ENCODE assay signal across 8 cellular contexts in the genomic region with DNA sequence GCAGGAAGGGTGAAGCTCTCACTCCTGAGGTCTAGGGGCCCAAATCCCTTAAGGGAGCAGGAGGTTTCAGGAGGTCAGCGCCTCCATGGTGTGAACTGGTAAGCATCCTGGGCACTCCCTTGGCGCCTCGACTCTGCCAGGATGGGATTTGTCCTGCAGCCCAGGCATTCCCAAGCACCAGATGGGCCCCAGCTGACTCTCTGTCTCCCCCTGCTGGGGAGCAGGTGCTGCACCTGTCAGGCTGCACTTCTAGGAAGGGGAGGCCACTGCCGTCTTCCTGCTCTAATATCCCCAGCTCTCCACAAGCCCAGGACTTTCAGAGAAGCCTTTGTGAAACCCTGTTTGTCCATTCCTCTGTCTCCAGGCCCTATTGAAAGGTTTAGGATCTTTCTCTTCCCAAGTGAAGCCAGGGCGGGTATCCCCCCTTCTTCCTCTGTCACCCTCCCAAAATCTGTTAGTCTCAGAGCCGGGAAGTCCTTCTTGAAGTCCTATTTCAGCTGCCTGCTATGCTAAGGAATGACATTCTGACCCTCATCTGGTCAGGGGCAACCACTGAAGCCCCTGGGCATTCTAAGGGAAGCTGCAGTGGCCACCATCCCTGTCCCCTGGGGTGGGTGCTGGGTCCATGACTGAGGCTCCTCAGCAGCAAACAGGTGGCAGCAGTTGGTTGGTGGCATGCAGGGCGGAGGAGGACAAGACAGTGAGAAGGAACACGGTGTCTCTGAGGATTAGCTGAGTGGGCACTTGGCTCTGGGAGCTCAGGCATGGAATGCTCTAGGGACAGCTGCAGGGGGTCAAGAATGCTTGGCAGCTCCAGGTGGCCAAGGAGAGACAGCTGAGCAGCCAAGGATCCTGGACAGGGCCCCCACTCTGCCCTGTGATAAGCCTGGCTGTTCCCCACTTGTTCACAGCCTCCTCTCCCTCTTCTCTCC. TPM values are rescaled to one million over a fixed set of nuclear protein-coding genes. Genes with fewer than 3 reads are reported as not detected.
DNase-seq lines count a peak whose midpoint lies in the region; ATAC-seq, FAIRE-seq and TF ChIP-seq lines count a peak whose summit lies in the region.

No MANE protein-coding gene starts in this region.

- H3K27me3 ChIP-seq in bronchial epithelial cell (ENCODE audit: control insufficient read depth, insufficient read depth, low read length) = peaks cover 6% of the 10 kb centered on the region
- peaks cover 4% of the 10 kb centered on the region for H3K27me3 ChIP-seq in keratinocyte (ENCODE audit: control insufficient read depth, extremely low read depth, insufficient read depth, low read length)

- H3K27ac ChIP-seq in keratinocyte (ENCODE audit: control insufficient read depth, insufficient read depth, low read length) = no peak overlapping the region

- H3K9me3 ChIP-seq in keratinocyte (ENCODE audit: control insufficient read depth, low read depth, low read length) = no peaks in the 10 kb centered on the region

- dilution Hi-C loops in keratinocyte (cut with MboI; ENCODE audit: extremely low pct_ligation_motif_present, low sequenced_read_pairs) = no loop called here

- DNase-seq in NCI-H1417 (lab: John Stamatoyannopoulos, UW) (peak; percentile 12 to 74 (median 40)), NCI-H1417 treated with DMSO at 0.1 percent for 48 hours (lab: John Stamatoyannopoulos, UW) (no peak), T-helper 1 cell (peak in 3 of 5 donors; percentile 16 to 28 (median 23)), bronchial epithelial cell (ENCODE audit: low read depth) (peak; percentile 38), keratinocyte (ENCODE audit: low read depth, low spot score) (no peak)
- DNase-seq in stimulated activated CD4-positive, alpha-beta T cell treated with anti-CD3 and anti-CD28 coated beads, TNF-alpha, amount 100 ng/mL, for 24 hours (ENCODE audit: low read depth in 3 of 3) = peak; percentile 6 to 48 (median 14)

- no peak overlapping the region for H2AFZ ChIP-seq in keratinocyte (ENCODE audit: control insufficient read depth, low read length)

- H3K36me3 ChIP-seq in bronchial epithelial cell (ENCODE audit: control insufficient read depth, insufficient read depth, low read length) = no peaks in the 10 kb centered on the region
- H3K36me3 ChIP-seq in keratinocyte (ENCODE audit: control insufficient read depth in 2 of 2, extremely low read depth in 1 of 2, insufficient read depth in 2 of 2, low read length in 2 of 2) = no peaks in the 10 kb centered on the region

- no peak overlapping the region for H3K4me3 ChIP-seq in bronchial epithelial cell (ENCODE audit: low read depth, low read length)
- no peak overlapping the region for H3K4me3 ChIP-seq in keratinocyte (ENCODE audit: control insufficient read depth in 2 of 3, extremely low read depth in 1 of 3, insufficient read depth in 2 of 3, low read depth in 1 of 3, low read length in 3 of 3)

- FAIRE-seq in bronchial epithelial cell (lab: Jason Lieb, UNC) = no peak
- FAIRE-seq in keratinocyte (lab: Jason Lieb, UNC) = no peak

- H3K9ac ChIP-seq in keratinocyte (ENCODE audit: control insufficient read depth, extremely low read depth, insufficient read depth, low read length) = no peak overlapping the region

- no peak for ATAC-seq in HG02852 (IDR thresholded peaks at IDR 0.05; ENCODE audit: unreplicated experiment)

- H3K4me2 ChIP-seq in keratinocyte (ENCODE audit: control insufficient read depth, extremely low read depth, insufficient read depth, low read depth, low read length) = no peak overlapping the region

- no peaks in the 10 kb centered on the region for H3K79me2 ChIP-seq in keratinocyte (ENCODE audit: control insufficient read depth, insufficient read depth, low read length)

- H3K4me1 ChIP-seq in keratinocyte (ENCODE audit: control insufficient read depth, extremely low read depth, insufficient read depth, low read length) = no peaks in the 10 kb centered on the region

- no peaks in the 10 kb centered on the region for H3K9me1 ChIP-seq in keratinocyte (ENCODE audit: control insufficient read depth, extremely low read depth, insufficient read depth, low read length)

- no peaks in the 10 kb centered on the region for H4K20me1 ChIP-seq in keratinocyte (ENCODE audit: control insufficient read depth, extremely low read depth, insufficient read depth, low read length)

- TF ChIP-seq CTCF in LNCAP (IDR thresholded peaks at IDR 0.05) (peak; percentile 98), bronchial epithelial cell (IDR thresholded peaks at IDR 0.05; ENCODE audit: insufficient read depth, low read length, severe bottlenecking) (peak; percentile 99), keratinocyte (optimal IDR thresholded peaks at IDR 0.05 in 1 of 3, IDR thresholded peaks at IDR 0.05 in 1 of 3, conservative IDR thresholded peaks at IDR 0.05 in 1 of 3; ENCODE audit: extremely low read depth in 1 of 3, insufficient read depth in 2 of 3, low read length in 3 of 3) (peak; percentile 89 to 100 (median 96))

RNA-seq across cellular contexts. Expression of a gene that starts 3.2 kb away (rescaled TPM):
- not detected in 2 replicates for total RNA-seq in bronchial epithelial cell
- polyA plus RNA-seq in keratinocyte = not detected in 3 replicates
- polyA plus RNA-seq in keratinocyte (2011; ENCODE audit: low read depth) = not detected
- polyA plus RNA-seq in keratinocyte (2011; cell fraction: cytosol; rRNA removed) = not detected in 2 replicates
- not detected in 2 replicates for polyA plus RNA-seq in keratinocyte (2011; cell fraction: nucleus; rRNA removed)
- polyA plus RNA-seq in keratinocyte (2012; ENCODE audit: low replicate concordance) = 0.06 TPM in 1 of 2 replicates, not detected in the other
- 0.85 TPM in 1 of 3 replicates, not detected in the others for polyA minus RNA-seq in keratinocyte
- polyA minus RNA-seq in keratinocyte (2011; cell fraction: cytosol; rRNA and poly(A)+ RNA removed) = not detected
- polyA minus RNA-seq in keratinocyte (2011; cell fraction: nucleus; rRNA and poly(A)+ RNA removed) = not detected in 2 replicates

RNA-seq across cellular contexts. Expression of a gene that starts 14.1 kb away (rescaled TPM):
- 0.79 and 1.7 TPM in 2 replicates for total RNA-seq in bronchial epithelial cell
- 0.11 to 1.2 TPM (median 0.20 TPM) in 3 replicates for polyA plus RNA-seq in keratinocyte
- polyA plus RNA-seq in keratinocyte (2011; ENCODE audit: low read depth) = 0.52 TPM
- polyA plus RNA-seq in keratinocyte (2011; cell fraction: cytosol; rRNA removed) = 0.29 and 0.34 TPM in 2 replicates
- 2.7 and 4.2 TPM in 2 replicates for polyA plus RNA-seq in keratinocyte (2011; cell fraction: nucleus; rRNA removed)
- 3.2 TPM in 1 of 2 replicates, not detected in the other for polyA plus RNA-seq in keratinocyte (2012; ENCODE audit: low replicate concordance)
- polyA minus RNA-seq in keratinocyte = 1.5 TPM in 1 of 3 replicates, not detected in the others
- polyA minus RNA-seq in keratinocyte (2011; cell fraction: cytosol; rRNA and poly(A)+ RNA removed) = not detected
- 1.4 and 1.7 TPM in 2 replicates for polyA minus RNA-seq in keratinocyte (2011; cell fraction: nucleus; rRNA and poly(A)+ RNA removed)

RNA-seq across cellular contexts. Expression of a gene that starts 44.9 kb away (rescaled TPM):
- total RNA-seq in bronchial epithelial cell = under 0.01 TPM in 1 of 2 replicates, not detected in the other
- 0.07 to 0.10 TPM (median 0.09 TPM) in 3 replicates for polyA plus RNA-seq in keratinocyte
- 0.31 TPM for polyA plus RNA-seq in keratinocyte (2011; ENCODE audit: low read depth)
- 0.06 TPM in 1 of 2 replicates, not detected in the other for polyA plus RNA-seq in keratinocyte (2011; cell fraction: cytosol; rRNA removed)
- 0.11 and 0.17 TPM in 2 replicates for polyA plus RNA-seq in keratinocyte (2011; cell fraction: nucleus; rRNA removed)
- polyA plus RNA-seq in keratinocyte (2012; ENCODE audit: low replicate concordance) = 0.28 TPM in 1 of 2 replicates, not detected in the other
- polyA minus RNA-seq in keratinocyte = not detected in 3 replicates
- polyA minus RNA-seq in keratinocyte (2011; cell fraction: cytosol; rRNA and poly(A)+ RNA removed) = not detected
- polyA minus RNA-seq in keratinocyte (2011; cell fraction: nucleus; rRNA and poly(A)+ RNA removed) = 0.39 TPM in 1 of 2 replicates, not detected in the other

RNA-seq across cellular contexts. Expression of a gene that starts 57.0 kb away (rescaled TPM):
- under 0.01 TPM in 2 replicates for total RNA-seq in bronchial epithelial cell
- 0.14 TPM in 1 of 3 replicates, not detected in the others for polyA plus RNA-seq in keratinocyte
- not detected for polyA plus RNA-seq in keratinocyte (2011; ENCODE audit: low read depth)
- polyA plus RNA-seq in keratinocyte (2011; cell fraction: cytosol; rRNA removed) = not detected in 2 replicates
- polyA plus RNA-seq in keratinocyte (2011; cell fraction: nucleus; rRNA removed) = 0.06 and 0.08 TPM in 2 replicates
- polyA plus RNA-seq in keratinocyte (2012; ENCODE audit: low replicate concordance) = not detected in 2 replicates
- polyA minus RNA-seq in keratinocyte = 0.03 TPM in 2 of 3 replicates, not detected in the other
- polyA minus RNA-seq in keratinocyte (2011; cell fraction: cytosol; rRNA and poly(A)+ RNA removed) = not detected
- polyA minus RNA-seq in keratinocyte (2011; cell fraction: nucleus; rRNA and poly(A)+ RNA removed) = 0.16 TPM in 1 of 2 replicates, not detected in the other

Comparison
In these comparisons a context has a peak if more than half of its experiments do, and no peak if none do; other contexts are left out.
1. DNase-seq: peak in NCI-H1417 (3 of 3), T-helper 1 cell (3 of 5), bronchial epithelial cell (single experiment) and stimulated activated CD4-positive, alpha-beta T cell treated with anti-CD3 and anti-CD28 coated beads, TNF-alpha, amount 100 ng/mL, for 24 hours (3 of 3); none in NCI-H1417 treated with DMSO at 0.1 percent for 48 hours (single experiment) and keratinocyte (single experiment).
2. Peak in every context shown above with its lines, with median percentiles within 50 percentile points of each other: CTCF ChIP-seq.